19 cellular contexts compared by ENCODE assay signal in the genomic region with DNA sequence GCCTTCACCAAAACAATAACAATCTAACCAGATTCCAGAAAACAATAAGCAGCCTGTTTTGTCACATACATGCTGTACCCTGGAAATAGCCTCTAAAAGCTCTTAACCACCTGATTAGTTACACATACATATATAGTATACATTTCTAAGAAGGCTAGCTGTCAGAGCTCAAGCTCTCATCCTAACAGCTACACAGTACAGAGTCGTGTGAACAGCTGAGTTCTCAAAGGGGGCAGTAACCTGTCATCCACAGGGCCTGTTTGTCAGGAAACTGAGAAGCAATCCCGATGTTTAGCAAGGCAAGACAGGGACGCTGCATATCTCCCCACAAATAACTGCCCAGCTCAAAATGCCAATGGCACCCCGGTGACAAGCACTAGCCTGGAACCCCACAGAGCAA. TPM values are rescaled to one million over a fixed set of nuclear protein-coding genes. Genes with fewer than 3 reads are reported as not detected.
DNase-seq lines count a peak whose midpoint lies in the region; ATAC-seq and TF ChIP-seq lines count a peak whose summit lies in the region.
"Had no signal": no experiment of that assay in that cellular context is flagged by ENCODE, and none has a peak within 500 bp of the region (broad histone marks: within the 10 kb centered on the region; RNA-seq: fewer than 3 reads in every experiment).

No MANE protein-coding gene starts in this region.

- TF ChIP-seq CTCF in RWPE1 (conservative IDR thresholded peaks at IDR 0.05; ENCODE audit: low read depth) (no peak), mesothelial cell of epicardium (IDR thresholded peaks at IDR 0.05; ENCODE audit: unreplicated experiment) (no peak)

- no peaks in the 10 kb centered on the region for H3K9me3 Mint-ChIP-seq in activated naive CD4-positive, alpha-beta T cell treated with anti-CD3 and anti-CD28 coated beads, Interleukin-2, amount 50 U/mL, for 72 hours
- H3K9me3 Mint-ChIP-seq in dendritic cell treated with granulocyte-macrophage colony-stimulating factor and Interleukin-4, amounts not matched to agents 40 ng/mL and 50 ng/mL, for 4 days = no peaks in the 10 kb centered on the region
- H3K9me3 Mint-ChIP-seq in stimulated activated effector memory CD8-positive, alpha-beta T cell treated with anti-CD3 and anti-CD28 coated beads, Interleukin-12 subunit alpha, Interleukin-12 subunit beta, amount 100 ng/mL, for 72 hours = no peaks in the 10 kb centered on the region
- H3K9me3 Mint-ChIP-seq in mesothelial cell of epicardium = no peaks in the 10 kb centered on the region

- CTCF ChIA-PET in RWPE1 (lab: Yijun Ruan, JAX) = no interaction called here

- no peak for ATAC-seq in activated naive CD4-positive, alpha-beta T cell treated with anti-CD3 and anti-CD28 coated beads, Interleukin-2, amount 50 U/mL, for 72 hours
- ATAC-seq in stimulated activated effector memory CD8-positive, alpha-beta T cell treated with anti-CD3 and anti-CD28 coated beads, Interleukin-12 subunit alpha, Interleukin-12 subunit beta, amount 100 ng/mL, for 72 hours = no peak
- no peak for ATAC-seq in left lobe of liver

- intact Hi-C loops in dendritic cell treated with granulocyte-macrophage colony-stimulating factor and Interleukin-4, amounts not matched to agents 40 ng/mL and 50 ng/mL, for 4 days (cut with micrococcal nuclease) = loop anchor here (5.0 to 10.0 kb wide), 2 partner anchors 32 to 135 kb away; no protein-coding TSS in a partner anchor

- peaks cover 7 to 17% of the 10 kb centered on the region in 2 donors for H3K36me3 Mint-ChIP-seq in activated naive CD4-positive, alpha-beta T cell treated with anti-CD3 and anti-CD28 coated beads, Interleukin-2, amount 50 U/mL, for 72 hours
- peaks cover 31% of the 10 kb centered on the region for H3K36me3 Mint-ChIP-seq in dendritic cell treated with granulocyte-macrophage colony-stimulating factor and Interleukin-4, amounts not matched to agents 40 ng/mL and 50 ng/mL, for 4 days (ENCODE audit: low read depth)
- H3K36me3 Mint-ChIP-seq in stimulated activated effector memory CD8-positive, alpha-beta T cell treated with anti-CD3 and anti-CD28 coated beads, Interleukin-12 subunit alpha, Interleukin-12 subunit beta, amount 100 ng/mL, for 72 hours = peaks cover 74% of the 10 kb centered on the region
- H3K36me3 Mint-ChIP-seq in mesothelial cell of epicardium = peaks cover 12% of the 10 kb centered on the region

- peak overlapping the region; percentile 14 to 44 for H3K27ac Mint-ChIP-seq in activated naive CD4-positive, alpha-beta T cell treated with anti-CD3 and anti-CD28 coated beads, Interleukin-2, amount 50 U/mL, for 72 hours
- H3K27ac Mint-ChIP-seq in dendritic cell treated with granulocyte-macrophage colony-stimulating factor and Interleukin-4, amounts not matched to agents 40 ng/mL and 50 ng/mL, for 4 days = peak overlapping the region; percentile 48
- peak overlapping the region; percentile 46 for H3K27ac Mint-ChIP-seq in stimulated activated effector memory CD8-positive, alpha-beta T cell treated with anti-CD3 and anti-CD28 coated beads, Interleukin-12 subunit alpha, Interleukin-12 subunit beta, amount 100 ng/mL, for 72 hours
- H3K27ac Mint-ChIP-seq in mesothelial cell of epicardium = no peak overlapping the region

- no peaks in the 10 kb centered on the region for H3K27me3 Mint-ChIP-seq in dendritic cell treated with granulocyte-macrophage colony-stimulating factor and Interleukin-4, amounts not matched to agents 40 ng/mL and 50 ng/mL, for 4 days
- H3K27me3 Mint-ChIP-seq in mesothelial cell of epicardium (ENCODE audit: low read depth) = no peaks in the 10 kb centered on the region

- peaks cover 81% of the 10 kb centered on the region for H3K4me1 Mint-ChIP-seq in dendritic cell treated with granulocyte-macrophage colony-stimulating factor and Interleukin-4, amounts not matched to agents 40 ng/mL and 50 ng/mL, for 4 days (ENCODE audit: low read depth)
- peaks cover 97% of the 10 kb centered on the region for H3K4me1 Mint-ChIP-seq in stimulated activated effector memory CD8-positive, alpha-beta T cell treated with anti-CD3 and anti-CD28 coated beads, Interleukin-12 subunit alpha, Interleukin-12 subunit beta, amount 100 ng/mL, for 72 hours
- peaks cover 16% of the 10 kb centered on the region for H3K4me1 Mint-ChIP-seq in mesothelial cell of epicardium

- DNase-seq in activated naive CD4-positive, alpha-beta T cell treated with anti-CD3 and anti-CD28 coated beads, Interleukin-2, amount 50 U/mL, for 72 hours (ENCODE audit: low spot score in 2 of 2) = no peak
- no peak for DNase-seq in activated naive CD4-positive, alpha-beta T cell treated with anti-CD3 and anti-CD28 coated beads, Interleukin-2, amount 50 U/mL, for 16 hours
- no peak for DNase-seq in RWPE1 (ENCODE audit: low spot score)
- no peak for DNase-seq in stimulated activated effector memory CD8-positive, alpha-beta T cell treated with anti-CD3 and anti-CD28 coated beads, Interleukin-12 subunit alpha, Interleukin-12 subunit beta, amount 100 ng/mL, for 72 hours (ENCODE audit: low spot score in 2 of 2)
- DNase-seq in mesothelial cell of epicardium (ENCODE audit: low spot score in 2 of 2, unreplicated experiment in 2 of 2) = no peak
- DNase-seq in HPDE6-E6E7 (ENCODE audit: extremely low spot score) = no peak
- DNase-seq in left lobe of liver (ENCODE audit: low spot score) = no peak
- DNase-seq: activated CD4-positive, alpha-beta T cell treated with anti-CD3 and anti-CD28 coated beads for 4 hours; anterior cingulate cortex; Calu3; foreskin fibroblast; GF-D8; NCI-H1417 treated with DMSO at 0.1 percent for 48 hours; NCI-H226; SHP77; stimulated activated CD4-positive, alpha-beta T cell treated with anti-CD3 and anti-CD28 coated beads, Interleukin-4, amount 100 ng/mL, for 4 hours; stimulated activated CD8-positive, alpha-beta memory T cell treated with anti-CD3 and anti-CD28 coated beads, Interleukin-4, amount 100 ng/mL, for 48 hours had no signal

- peak overlapping the region; percentile 24; the same call in 1 of the 2 replicates for H3K27ac ChIP-seq in RWPE1
- H3K27ac ChIP-seq: thoracic aorta had no signal

- POLR2A ChIA-PET in RWPE1 (lab: Yijun Ruan, JAX; ENCODE audit: low non-redundant PET) = no interaction called here

- H3K4me3 Mint-ChIP-seq in dendritic cell treated with granulocyte-macrophage colony-stimulating factor and Interleukin-4, amounts not matched to agents 40 ng/mL and 50 ng/mL, for 4 days = no peak overlapping the region
- no peak overlapping the region for H3K4me3 Mint-ChIP-seq in stimulated activated effector memory CD8-positive, alpha-beta T cell treated with anti-CD3 and anti-CD28 coated beads, Interleukin-12 subunit alpha, Interleukin-12 subunit beta, amount 100 ng/mL, for 72 hours
- no peak overlapping the region for H3K4me3 Mint-ChIP-seq in mesothelial cell of epicardium

RNA-seq across cellular contexts. Expression of gene STK24, which starts 56.9 kb away (rescaled TPM):
- total RNA-seq in activated naive CD4-positive, alpha-beta T cell treated with anti-CD3 and anti-CD28 coated beads, Interleukin-2, amount 50 U/mL, for 72 hours = 100 to 1,000 TPM; 122 to 137 TPM
- 85.4 to 92.1 TPM (median 88.4 TPM) in 3 replicates for total RNA-seq in mesothelial cell of epicardium
- 17.0 TPM for total RNA-seq in left lobe of liver
